26 cellular contexts compared by ENCODE assay signal in the genomic region with DNA sequence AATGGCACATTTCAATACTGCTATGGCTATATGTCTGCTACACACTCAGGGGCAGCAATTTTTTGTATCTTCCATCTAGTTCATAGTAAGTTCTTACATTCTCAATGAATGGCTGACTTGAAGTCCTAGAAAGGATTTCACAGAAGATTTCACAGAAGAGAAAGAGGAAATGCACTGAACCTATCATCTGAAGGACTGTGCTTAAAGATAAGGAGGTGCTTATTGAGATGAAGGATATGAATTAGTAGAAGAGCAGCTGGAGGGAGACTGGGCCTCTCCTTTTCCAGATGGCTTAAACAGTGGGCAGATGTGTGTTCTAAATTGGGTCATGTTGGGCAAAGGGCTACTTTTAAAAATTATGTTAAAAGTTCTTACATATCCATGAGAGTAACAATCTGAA. TPM values are rescaled to one million over a fixed set of nuclear protein-coding genes. Genes with fewer than 3 reads are reported as not detected.
"Had no signal": no experiment of that assay in that cellular context is flagged by ENCODE, and none has a peak within 500 bp of the region (broad histone marks: within the 10 kb centered on the region; RNA-seq: fewer than 3 reads in every experiment).

No MANE protein-coding gene starts in this region.

- H2AFZ ChIP-seq: neural progenitor cell had no signal

- ATAC-seq: left lung; sciatic nerve; SK-N-SH treated with all-trans-retinoic acid at 6 μM for 48 hours; stimulated activated effector memory CD8-positive, alpha-beta T cell treated with anti-CD3 and anti-CD28 coated beads, Interleukin-12 subunit alpha, Interleukin-12 subunit beta, amount 100 ng/mL, for 72 hours had no signal

- H3K27me3 ChIP-seq: adrenal gland, ascending aorta, brain microvascular endothelial cell, left lung, neural progenitor cell, transverse colon had no signal

- H3K9me3 Mint-ChIP-seq: activated T-helper 1 cell treated with anti-CD3 and anti-CD28 coated beads, Interleukin-12 subunit alpha, Interleukin-12 subunit beta, Interleukin-2, Interleukin-4 antibody, amounts not matched to agents 30 ng/mL and 10 ng/mL and 1 ng/mL, durations not matched to agents 14 hours and 24 hours and 36 hours; naive B cell; neural progenitor cell; stimulated activated effector memory CD8-positive, alpha-beta T cell treated with anti-CD3 and anti-CD28 coated beads, Interleukin-12 subunit alpha, Interleukin-12 subunit beta, amount 100 ng/mL, for 72 hours had no signal

- H3K9ac ChIP-seq: neural progenitor cell had no signal

- DNase-seq: activated CD4-positive, alpha-beta T cell treated with anti-CD3 and anti-CD28 coated beads, Interleukin-2, amount 50 U/mL, for 4 hours; activated gamma-delta T cell treated with Interleukin-2 at 50 U/mL for 16 hours; adrenal gland; brain microvascular endothelial cell; caudate nucleus; dermis blood vessel endothelial cell; effector CD8-positive, alpha-beta T cell; foreskin melanocyte; hippocampal formation; kidney glomerular epithelial cell; left lung; naive B cell; small intestine; stimulated activated CD4-positive, alpha-beta T cell treated with anti-CD3 and anti-CD28 coated beads, Interleukin-2, amount 100 ng/mL, for 24 hours; T-helper 1 cell; transverse colon had no signal

- H3K36me3 ChIP-seq: neural progenitor cell had no signal

- H3K9me3 ChIP-seq: adrenal gland, ascending aorta, left lung, transverse colon had no signal

- H3K4me3 Mint-ChIP-seq: activated T-helper 1 cell treated with anti-CD3 and anti-CD28 coated beads, Interleukin-12 subunit alpha, Interleukin-12 subunit beta, Interleukin-2, Interleukin-4 antibody, amounts not matched to agents 30 ng/mL and 10 ng/mL and 1 ng/mL, durations not matched to agents 14 hours and 24 hours and 36 hours; neural progenitor cell; stimulated activated effector memory CD8-positive, alpha-beta T cell treated with anti-CD3 and anti-CD28 coated beads, Interleukin-12 subunit alpha, Interleukin-12 subunit beta, amount 100 ng/mL, for 72 hours had no signal

- H3K4me1 Mint-ChIP-seq: neural progenitor cell had no signal

- H3K4me3 ChIP-seq: adrenal gland, ascending aorta, left lung, lung, neural progenitor cell, transverse colon had no signal

- H3K27me3 Mint-ChIP-seq: naive B cell had no signal

- H3K4me1 ChIP-seq: adrenal gland, ascending aorta, left lung, neural progenitor cell, transverse colon had no signal

- H3K4me2 ChIP-seq: neural progenitor cell had no signal

- FAIRE-seq: small intestine, urothelium cell line had no signal

- H3K27ac Mint-ChIP-seq: activated T-helper 1 cell treated with anti-CD3 and anti-CD28 coated beads, Interleukin-12 subunit alpha, Interleukin-12 subunit beta, Interleukin-2, Interleukin-4 antibody, amounts not matched to agents 30 ng/mL and 10 ng/mL and 1 ng/mL, durations not matched to agents 14 hours and 24 hours and 36 hours; naive B cell; neural progenitor cell; stimulated activated effector memory CD8-positive, alpha-beta T cell treated with anti-CD3 and anti-CD28 coated beads, Interleukin-12 subunit alpha, Interleukin-12 subunit beta, amount 100 ng/mL, for 72 hours had no signal

- H3K27ac ChIP-seq: adrenal gland, ascending aorta, brain microvascular endothelial cell, left lung, neural progenitor cell, transverse colon had no signal

RNA-seq across cellular contexts. Expression of a gene that starts 25.8 kb away (rescaled TPM):
- total RNA-seq: activated T-helper 1 cell treated with anti-CD3 and anti-CD28 coated beads, Interleukin-12 subunit alpha, Interleukin-12 subunit beta, Interleukin-2, Interleukin-4 antibody, amounts not matched to agents 30 ng/mL and 10 ng/mL and 1 ng/mL, durations not matched to agents 14 hours and 24 hours and 36 hours; ascending aorta; mesenteric fat pad; posterior vena cava had no signal
